Comparison of ENCODE assay signal across 2 cellular contexts in genomic region chr6:105787747-105788146, GRCh38.
TF ChIP-seq lines count a peak whose summit lies in the region.

No MANE protein-coding gene starts in this region.

TF ChIP-seq in IMR-90, 13 proteins besides CTCF, POLR2A, EP300 and RAD21:
- TF ChIP-seq MAZ (IDR thresholded peaks at IDR 0.05; ENCODE audit: borderline replicate concordance, low read depth, low read length): no peak
- no peak for TF ChIP-seq MXI1 (IDR thresholded peaks at IDR 0.05; ENCODE audit: borderline replicate concordance, low read depth, low read length)
- no peak for TF ChIP-seq FOS (IDR thresholded peaks at IDR 0.05; ENCODE audit: low read depth, low read length)
- TF ChIP-seq RFX5 (IDR thresholded peaks at IDR 0.05; ENCODE audit: low read depth, low read length): no peak
- no peak for TF ChIP-seq CEBPB (IDR thresholded peaks at IDR 0.05; ENCODE audit: low read depth, low read length)
- no peak for TF ChIP-seq NFE2L2 (IDR thresholded peaks at IDR 0.05; ENCODE audit: low read depth, low read length)
- no peak for TF ChIP-seq CHD1 (IDR thresholded peaks at IDR 0.05; ENCODE audit: low read depth, low read length)
- no peak for TF ChIP-seq USF2 (IDR thresholded peaks at IDR 0.05; ENCODE audit: low read depth, low read length)
- no peak for TF ChIP-seq ELK1 (IDR thresholded peaks at IDR 0.05; ENCODE audit: borderline replicate concordance, low read depth, low read length)
- TF ChIP-seq RCOR1 (IDR thresholded peaks at IDR 0.05; ENCODE audit: insufficient replicate concordance, low read length): no peak
- no peak for TF ChIP-seq SMC3 (IDR thresholded peaks at IDR 0.05; ENCODE audit: low read depth, low read length)
- no peak for TF ChIP-seq BHLHE40 (IDR thresholded peaks at IDR 0.05; ENCODE audit: low read depth, low read length)

TF ChIP-seq in K562, 482 proteins besides CTCF, POLR2A, EP300 and RAD21:
- TF ChIP-seq MCM7 (IDR thresholded peaks at IDR 0.05) (no peak), AFF1 (IDR thresholded peaks at IDR 0.05; ENCODE audit: low read depth in 1 of 2, partially characterized antibody in 2 of 2) (no peak), NR4A1 (CRISPR knock-in tag; IDR thresholded peaks at IDR 0.05) (no peak), NR4A1 (tag; IDR thresholded peaks at IDR 0.05) (no peak), MBD1 (CRISPR knock-in tag; IDR thresholded peaks at IDR 0.05) (no peak), ZBTB12 (CRISPR knock-in tag; IDR thresholded peaks at IDR 0.05) (no peak), FOXP1 (CRISPR knock-in tag; IDR thresholded peaks at IDR 0.05) (no peak), SETDB1 (IDR thresholded peaks at IDR 0.05; ENCODE audit: low read length) (no peak), SNAPC5 (CRISPR knock-in tag; IDR thresholded peaks at IDR 0.05) (no peak), SIX5 (IDR thresholded peaks at IDR 0.05; ENCODE audit: borderline replicate concordance in 1 of 2, insufficient read depth in 1 of 2, low read depth in 1 of 2, low read length in 2 of 2) (no peak), LARP7 (IDR thresholded peaks at IDR 0.05) (no peak), HDAC1 (IDR thresholded peaks at IDR 0.05) (no peak), E2F6 (IDR thresholded peaks at IDR 0.05; ENCODE audit: borderline replicate concordance in 1 of 2, extremely low read depth in 1 of 2, insufficient read depth in 1 of 2, insufficient read length in 1 of 2, low read depth in 1 of 2, low read length in 1 of 2, poor library complexity in 1 of 2, severe bottlenecking in 1 of 2) (peak in 1 of 2 experiments; percentile 32), CHD1 (IDR thresholded peaks at IDR 0.05; ENCODE audit: low read length) (no peak), MGA (IDR thresholded peaks at IDR 0.05) (peak; percentile 74), TAL1 (IDR thresholded peaks at IDR 0.05) (no peak), MIER1 (IDR thresholded peaks at IDR 0.05; ENCODE audit: low read depth) (no peak), L3MBTL2 (IDR thresholded peaks at IDR 0.05) (peak; percentile 46; the same call in 1 of the 2 replicates)
TF ChIP-seq in K562: peak in this region for 3.
